ENCODE assay signal across 8 cellular contexts in the genomic region with DNA sequence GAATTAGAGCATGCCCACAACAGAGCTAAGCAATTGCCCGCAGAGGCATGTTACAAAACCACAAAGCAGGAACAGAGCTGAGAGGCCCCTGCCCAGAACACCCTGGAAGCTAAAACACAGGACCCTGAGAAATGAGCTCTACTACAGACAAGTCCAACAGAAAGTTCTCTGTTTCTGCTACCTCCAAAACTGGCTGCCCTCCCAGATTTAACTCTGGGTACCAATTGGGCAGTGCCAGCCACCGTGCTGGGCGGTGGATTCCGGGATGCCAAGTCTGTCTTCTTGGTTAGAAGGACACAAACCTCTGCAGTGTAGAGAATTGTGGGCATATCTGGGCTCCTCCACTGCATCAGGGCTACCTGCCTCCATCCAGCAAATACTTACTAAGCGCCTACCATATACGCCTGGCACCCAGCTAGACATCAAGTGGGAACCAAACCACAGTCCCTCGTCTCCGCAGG. TPM values are rescaled to one million over a fixed set of nuclear protein-coding genes. Genes with fewer than 3 reads are reported as not detected.
DNase-seq lines count a peak whose midpoint lies in the region; ATAC-seq and TF ChIP-seq lines count a peak whose summit lies in the region.

No MANE protein-coding gene starts in this region.

- H4K20me1 ChIP-seq in PC-9 (ENCODE audit: insufficient read depth): peaks cover 10% of the 10 kb centered on the region; the same call in 1 of the 2 replicates

- TF ChIP-seq CTCF in PC-9 (conservative IDR thresholded peaks at IDR 0.05) (no peak), neutrophil (IDR thresholded peaks at IDR 0.05) (no peak), GM20000 (IDR thresholded peaks at IDR 0.05; ENCODE audit: extremely low read depth, missing control alignments) (no peak)

- TSS peak; percentile 51 for BruUV-seq in PC-9 (replicated peaks; lab: Mats Ljungman, UMichigan)

- DNase-seq in GDM1 (lab: John Stamatoyannopoulos, UW) (peak; percentile 14), PC-9 (no peak), NCI-H2081 treated with DMSO at 0.1 percent for 48 hours (lab: John Stamatoyannopoulos, UW) (no peak), GM20000 (ENCODE audit: low spot score) (no peak), NCI-H1417 treated with DMSO at 0.1 percent for 48 hours (lab: John Stamatoyannopoulos, UW) (no peak)

- no peaks in the 10 kb centered on the region for H3K36me3 ChIP-seq in PC-9 (ENCODE audit: low read depth)
- H3K36me3 ChIP-seq in endocrine pancreas (ENCODE audit: control insufficient read depth, insufficient read depth, low read length): no peaks in the 10 kb centered on the region
- H3K36me3 ChIP-seq in neutrophil: no peaks in the 10 kb centered on the region

- peak overlapping the region; percentile 86 for H3K9ac ChIP-seq in endocrine pancreas (ENCODE audit: control insufficient read depth, insufficient read depth, low read length)

- no peak for ATAC-seq in HG03565 (IDR thresholded peaks at IDR 0.05; ENCODE audit: unreplicated experiment)

- H3K9me3 ChIP-seq in PC-9 (ENCODE audit: insufficient read depth, low read depth) (no peaks in the 10 kb centered on the region), endocrine pancreas (ENCODE audit: control insufficient read depth, low read length) (no peaks in the 10 kb centered on the region), neutrophil (no peaks in the 10 kb centered on the region)

- H3K27me3 ChIP-seq in PC-9 (ENCODE audit: insufficient read depth, low read depth) (no peaks in the 10 kb centered on the region), endocrine pancreas (ENCODE audit: control insufficient read depth, insufficient read depth, low read length) (no peaks in the 10 kb centered on the region), neutrophil (no peaks in the 10 kb centered on the region)

- H3K4me1 ChIP-seq in PC-9 (replicated peaks; ENCODE audit: insufficient read depth): peaks cover 37% of the 10 kb centered on the region
- H3K4me1 ChIP-seq in endocrine pancreas (ENCODE audit: control insufficient read depth, insufficient read depth, low read length): no peaks in the 10 kb centered on the region
- H3K4me1 ChIP-seq in neutrophil (ENCODE audit: control insufficient read depth in 1 of 2, insufficient read depth in 1 of 2, low read depth in 1 of 2, low read length in 1 of 2): peaks cover 37 to 39% of the 10 kb centered on the region in 2 experiments

- H2AFZ ChIP-seq in PC-9: peak overlapping the region; percentile 76

- H3K4me3 ChIP-seq in PC-9 (peak overlapping the region; percentile 66), endocrine pancreas (ENCODE audit: control insufficient read depth, insufficient read depth, low read length) (peak overlapping the region; percentile 33), neutrophil (ENCODE audit: low read depth in 1 of 2, low read length in 1 of 2) (peak overlapping the region; percentile 70 to 75)

- H3K27ac ChIP-seq in PC-9: 0 out of 2 replicates have a peak overlapping the region, but pooled peaks have one; percentile 30
- peak overlapping the region; percentile 63 for H3K27ac ChIP-seq in neutrophil

- no peaks in the 10 kb centered on the region for H3K9me2 ChIP-seq in PC-9 (ENCODE audit: insufficient read depth)

- intact Hi-C loops in PC-9 (cut with micrococcal nuclease; ENCODE audit: unreplicated experiment): no loop called here

- POLR2A ChIA-PET in PC-9 (lab: Charles Lee; ENCODE audit: unreplicated experiment): interaction anchor here (0.7 kb wide), 1 partner anchor 35 kb away, joined by 3 read pairs; no protein-coding TSS in a partner anchor

- peaks cover 55% of the 10 kb centered on the region for H3K79me2 ChIP-seq in PC-9 (ENCODE audit: low read depth)

- CTCF ChIA-PET in PC-9 (lab: Charles Lee): interaction anchor here (0.6 to 1.3 kb wide), 3 partner anchors 33 to 35 kb away, joined by 3 to 4 read pairs (median 3); no protein-coding TSS in a partner anchor

- H3K4me2 ChIP-seq in PC-9: peak overlapping the region; percentile 87

- H3F3A ChIP-seq in PC-9 (ENCODE audit: insufficient read depth, low read depth): peaks cover 8% of the 10 kb centered on the region; the same call in 1 of the 2 replicates

RNA-seq across cellular contexts. Expression of gene CMTM4, which starts 1.0 kb away (rescaled TPM):
- total RNA-seq in PC-9 (2021): 81.3 and 105 TPM in 2 replicates

RNA-seq across cellular contexts. Expression of gene DYNC1LI2, which starts 55.9 kb away (rescaled TPM):
- total RNA-seq in PC-9 (2021): 92.7 and 109 TPM in 2 replicates
